In the genomic region with DNA sequence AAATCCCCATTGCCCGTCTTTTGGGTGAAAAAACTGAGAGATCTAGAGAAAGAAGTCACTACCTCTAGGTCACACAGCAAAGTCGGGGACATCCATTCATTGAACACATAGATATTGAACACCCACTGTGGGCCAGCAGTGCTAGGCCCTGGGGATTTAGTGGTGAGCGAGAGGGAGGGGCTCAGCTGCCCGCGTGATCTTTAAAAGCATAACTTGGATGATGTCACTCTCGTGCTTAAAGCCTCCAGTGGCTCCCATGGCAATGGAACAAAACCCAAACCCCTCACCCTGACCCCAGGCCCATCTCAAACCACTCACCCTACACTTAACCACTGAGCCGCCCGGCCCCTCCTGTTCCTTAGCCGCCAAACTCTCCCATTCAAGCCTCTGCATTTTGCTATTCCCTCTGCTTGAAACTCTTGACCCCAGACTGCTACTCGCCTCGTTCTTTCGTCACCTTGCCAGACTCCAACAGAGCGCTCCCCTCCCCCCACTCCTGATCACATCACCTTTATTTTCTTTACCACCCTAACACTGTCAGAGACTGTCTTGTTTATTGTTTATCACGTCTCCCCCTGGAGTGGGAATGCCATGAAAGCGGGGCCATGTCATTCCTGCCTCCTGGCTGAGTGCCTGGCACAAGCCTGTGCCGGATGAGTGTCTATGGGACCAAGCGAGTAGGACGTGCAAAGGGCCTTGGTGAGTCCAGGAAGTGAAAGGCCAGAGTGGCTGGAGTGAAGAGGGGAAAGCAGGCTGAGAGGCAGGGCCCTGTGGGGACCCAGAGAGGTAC, we compare ENCODE assay signal across 6 cellular contexts. TPM values are rescaled to one million over a fixed set of nuclear protein-coding genes. Genes with fewer than 3 reads are reported as not detected.
DNase-seq lines count a peak whose midpoint lies in the region.

No MANE protein-coding gene starts in this region.

- H2AK5ac ChIP-seq in trophoblast cell (ENCODE audit: low read length), result peak overlapping the region; percentile 16

- peaks cover 6% of the 10 kb centered on the region for H3K27me3 Mint-ChIP-seq in activated naive CD4-positive, alpha-beta T cell treated with anti-CD3 and anti-CD28 coated beads for 36 hours (ENCODE audit: low read depth)

- H3K14ac ChIP-seq in trophoblast cell (ENCODE audit: low read length), result no peak overlapping the region

- peaks cover 5% of the 10 kb centered on the region for H3K9me3 ChIP-seq in trophoblast cell (ENCODE audit: insufficient read depth, low read depth, low read length)

- H2BK120ac ChIP-seq in trophoblast cell (ENCODE audit: insufficient read depth, low read length, poor library complexity), result no peak overlapping the region

- H2AFZ ChIP-seq in trophoblast cell (ENCODE audit: insufficient read depth, low read length, poor library complexity), result peak overlapping the region; percentile 18

- peaks cover 13% of the 10 kb centered on the region for H3K27me3 ChIP-seq in trophoblast cell (ENCODE audit: insufficient read depth, low read length)

- no peaks in the 10 kb centered on the region for H3K9me3 Mint-ChIP-seq in activated naive CD4-positive, alpha-beta T cell treated with anti-CD3 and anti-CD28 coated beads for 36 hours

- intact Hi-C loops in activated naive CD4-positive, alpha-beta T cell treated with anti-CD3 and anti-CD28 coated beads for 36 hours (cut with micrococcal nuclease), result no loop called here

- H3K4me1 Mint-ChIP-seq in activated naive CD4-positive, alpha-beta T cell treated with anti-CD3 and anti-CD28 coated beads for 36 hours (ENCODE audit: low read depth), result peaks cover 43% of the 10 kb centered on the region

- no CpG with 5 or more reads among the region's 18 CpGs for WGBS in trophoblast cell (ENCODE audit: extremely low coverage, insufficient coverage, insufficient read length)

- peak overlapping the region; percentile 36 for H4K8ac ChIP-seq in trophoblast cell (ENCODE audit: low read depth, low read length)

- H3K27ac Mint-ChIP-seq in activated naive CD4-positive, alpha-beta T cell treated with anti-CD3 and anti-CD28 coated beads for 36 hours, result no peak overlapping the region

- no peak for DNase-seq in activated naive CD4-positive, alpha-beta T cell treated with anti-CD3 and anti-CD28 coated beads for 36 hours
- no peak for DNase-seq in activated naive CD4-positive, alpha-beta T cell treated with anti-CD3 and anti-CD28 coated beads, Interleukin-2, amount 50 U/mL, for 16 hours
- DNase-seq in NCI-H2029 treated with DMSO at 0.1 percent for 48 hours (lab: John Stamatoyannopoulos, UW) (peak; percentile 87), trophoblast cell (peak; percentile 52 to 68)
- no peak for DNase-seq in activated CD4-positive, alpha-beta T cell treated with anti-CD3 and anti-CD28 coated beads, Interleukin-2, amount 50 U/mL, for 1 hour

- H4K12ac ChIP-seq in trophoblast cell (ENCODE audit: low read depth, low read length), result no peak overlapping the region

- H3K23ac ChIP-seq in trophoblast cell (ENCODE audit: low read length), result no peak overlapping the region

- H2BK5ac ChIP-seq in trophoblast cell (ENCODE audit: low read depth, low read length, poor library complexity), result no peak overlapping the region

- peak overlapping the region; percentile 73 for H3K4me2 ChIP-seq in trophoblast cell (ENCODE audit: low read length)

- H3K79me1 ChIP-seq in trophoblast cell (ENCODE audit: low read length), result peaks cover 5% of the 10 kb centered on the region

- peak overlapping the region; percentile 62 for H3K4me3 Mint-ChIP-seq in activated naive CD4-positive, alpha-beta T cell treated with anti-CD3 and anti-CD28 coated beads for 36 hours

- CTCF ChIA-PET in activated naive CD4-positive, alpha-beta T cell treated with anti-CD3 and anti-CD28 coated beads for 36 hours (lab: Charles Lee), result interaction anchor here (0.7 to 3.7 kb wide), 6 partner anchors 9 to 103 kb away, joined by 3 to 18 read pairs (median 4); no protein-coding TSS in a partner anchor

- H3K79me2 ChIP-seq in trophoblast cell (ENCODE audit: control insufficient read depth, insufficient read depth, low read length, poor library complexity), result no peaks in the 10 kb centered on the region

- H3K36me3 ChIP-seq in trophoblast cell (ENCODE audit: control insufficient read depth in 1 of 2, insufficient read depth in 2 of 2, low read length in 2 of 2), result peaks cover 10 to 13% of the 10 kb centered on the region in 2 experiments

- H3K9ac ChIP-seq in trophoblast cell (ENCODE audit: low read length), result no peak overlapping the region

- H2BK12ac ChIP-seq in trophoblast cell (ENCODE audit: low read length), result no peak overlapping the region

- H3K4me3 ChIP-seq in trophoblast cell (ENCODE audit: low read depth, low read length), result no peak overlapping the region

- peaks cover 19% of the 10 kb centered on the region for H3K36me3 Mint-ChIP-seq in activated naive CD4-positive, alpha-beta T cell treated with anti-CD3 and anti-CD28 coated beads for 36 hours (ENCODE audit: low read depth)

- no peak overlapping the region for H4K91ac ChIP-seq in trophoblast cell (ENCODE audit: low read depth, low read length)

- H3K27ac ChIP-seq in cingulate gyrus (ENCODE audit: low read depth, low read length) (peak overlapping the region; percentile 29), trophoblast cell (ENCODE audit: low read depth, low read length) (no peak overlapping the region)

- H3K4ac ChIP-seq in trophoblast cell (ENCODE audit: low read depth, low read length), result no peak overlapping the region

- no peak overlapping the region for H3K18ac ChIP-seq in trophoblast cell (ENCODE audit: low read length)

- peaks cover 14 to 31% of the 10 kb centered on the region in 2 experiments for H3K4me1 ChIP-seq in trophoblast cell (ENCODE audit: control insufficient read depth in 1 of 2, insufficient read depth in 2 of 2, low read length in 2 of 2)

RNA-seq across cellular contexts. Expression of a gene that starts 0.7 kb away (rescaled TPM):
- total RNA-seq in activated naive CD4-positive, alpha-beta T cell treated with anti-CD3 and anti-CD28 coated beads for 36 hours, result 1 to 10 TPM; 1.1 to 1.8 TPM
- polyA plus RNA-seq in trophoblast cell (2013), result 2.9 and 3.3 TPM in 2 replicates

RNA-seq across cellular contexts. Expression of a gene that starts 6.4 kb away (rescaled TPM):
- 10 to 100 TPM; 41.6 to 43.4 TPM for total RNA-seq in activated naive CD4-positive, alpha-beta T cell treated with anti-CD3 and anti-CD28 coated beads for 36 hours
- 27.7 and 31.0 TPM in 2 replicates for polyA plus RNA-seq in trophoblast cell (2013)

RNA-seq across cellular contexts. Expression of a gene that starts 14.4 kb away (rescaled TPM):
- total RNA-seq in activated naive CD4-positive, alpha-beta T cell treated with anti-CD3 and anti-CD28 coated beads for 36 hours, result 10 to 100 TPM; 22.3 to 24.6 TPM
- 5.3 and 5.4 TPM in 2 replicates for polyA plus RNA-seq in trophoblast cell (2013)

RNA-seq across cellular contexts. Expression of a gene that starts 31.9 kb away (rescaled TPM):
- 10 to 100 TPM; 28.7 to 29.1 TPM for total RNA-seq in activated naive CD4-positive, alpha-beta T cell treated with anti-CD3 and anti-CD28 coated beads for 36 hours
- polyA plus RNA-seq in trophoblast cell (2013), result 9.1 and 10.5 TPM in 2 replicates

RNA-seq across cellular contexts. Expression of a gene that starts 49.5 kb away (rescaled TPM):
- 10 to 100 TPM; 61.0 to 70.8 TPM for total RNA-seq in activated naive CD4-positive, alpha-beta T cell treated with anti-CD3 and anti-CD28 coated beads for 36 hours
- polyA plus RNA-seq in trophoblast cell (2013), result 131 and 139 TPM in 2 replicates

Comparison
In these comparisons a context has a peak if more than half of its experiments do, and no peak if none do; other contexts are left out.
1. DNase-seq: peak in NCI-H2029 treated with DMSO at 0.1 percent for 48 hours (single experiment) and trophoblast cell (2 of 2); none in activated naive CD4-positive, alpha-beta T cell treated with anti-CD3 and anti-CD28 coated beads for 36 hours (single experiment), activated naive CD4-positive, alpha-beta T cell treated with anti-CD3 and anti-CD28 coated beads, Interleukin-2, amount 50 U/mL, for 16 hours (single experiment) and activated CD4-positive, alpha-beta T cell treated with anti-CD3 and anti-CD28 coated beads, Interleukin-2, amount 50 U/mL, for 1 hour (single experiment).